In genomic region chr11:26901162-26901561, GRCh38 we compare ENCODE assay signal across 20 cellular contexts.
DNase-seq lines count a peak whose midpoint lies in the region; ATAC-seq and TF ChIP-seq lines count a peak whose summit lies in the region.
"Had no signal": no experiment of that assay in that cellular context is flagged by ENCODE, and none has a peak within 500 bp of the region (broad histone marks: within the 10 kb centered on the region; RNA-seq: fewer than 3 reads in every experiment).

No MANE protein-coding gene starts in this region.

- H3K9me3 ChIP-seq in uterus, result no peaks in the 10 kb centered on the region
- H3K9me3 ChIP-seq: gastrocnemius medialis, transverse colon had no signal

- H3K36me3 ChIP-seq in uterus, result no peaks in the 10 kb centered on the region
- H3K36me3 ChIP-seq: gastrocnemius medialis, transverse colon had no signal

- no peaks in the 10 kb centered on the region for H3K36me3 Mint-ChIP-seq in nephron (ENCODE audit: low read depth)
- no peaks in the 10 kb centered on the region for H3K36me3 Mint-ChIP-seq in activated CD8-positive, alpha-beta memory T cell treated with anti-CD3 and anti-CD28 coated beads, Interleukin-2, amount 10 ng/mL, durations not matched to agents 7 days and 5 days
- H3K36me3 Mint-ChIP-seq: stimulated activated memory B cell treated with anti-CD40 and anti-IgM and Interleukin-4, amounts not matched to agents 10 μg/mL and 1 μg/mL and 100 μg/mL, for 72 hours had no signal

- H3K4me1 Mint-ChIP-seq in nephron, result peaks cover 46% of the 10 kb centered on the region
- H3K4me1 Mint-ChIP-seq in activated CD8-positive, alpha-beta memory T cell treated with anti-CD3 and anti-CD28 coated beads, Interleukin-2, amount 10 ng/mL, durations not matched to agents 7 days and 5 days, result no peaks in the 10 kb centered on the region
- H3K4me1 Mint-ChIP-seq: activated CD4-positive, alpha-beta T cell treated with anti-CD3 and anti-CD28 coated beads, Interleukin-2, amount 10 ng/mL, durations not matched to agents 7 days and 5 days; stimulated activated memory B cell treated with anti-CD40 and anti-IgM and Interleukin-4, amounts not matched to agents 10 μg/mL and 1 μg/mL and 100 μg/mL, for 72 hours; T-helper 17 cell had no signal

- no peak for TF ChIP-seq POLR2A in uterus (IDR thresholded peaks at IDR 0.05)

- no peaks in the 10 kb centered on the region for H3K4me1 ChIP-seq in uterus
- H3K4me1 ChIP-seq: gastrocnemius medialis had no signal

- no peak overlapping the region for H3K4me3 Mint-ChIP-seq in nephron
- H3K4me3 Mint-ChIP-seq in activated CD8-positive, alpha-beta memory T cell treated with anti-CD3 and anti-CD28 coated beads, Interleukin-2, amount 10 ng/mL, durations not matched to agents 7 days and 5 days, result no peak overlapping the region
- H3K4me3 Mint-ChIP-seq: activated CD4-positive, alpha-beta T cell treated with anti-CD3 and anti-CD28 coated beads, Interleukin-2, amount 10 ng/mL, durations not matched to agents 7 days and 5 days; effector memory CD8-positive, alpha-beta T cell; stimulated activated memory B cell treated with anti-CD40 and anti-IgM and Interleukin-4, amounts not matched to agents 10 μg/mL and 1 μg/mL and 100 μg/mL, for 72 hours; T-helper 17 cell had no signal

- H3K9me3 Mint-ChIP-seq in nephron, result peaks cover 12% of the 10 kb centered on the region
- peaks cover 5% of the 10 kb centered on the region for H3K9me3 Mint-ChIP-seq in activated CD8-positive, alpha-beta memory T cell treated with anti-CD3 and anti-CD28 coated beads, Interleukin-2, amount 10 ng/mL, durations not matched to agents 7 days and 5 days (ENCODE audit: low read depth)

- TF ChIP-seq CTCF in nephron (IDR thresholded peaks at IDR 0.05; ENCODE audit: unreplicated experiment in 3 of 3) (no peak), uterus (IDR thresholded peaks at IDR 0.05) (no peak)

- peak overlapping the region; percentile 79 to 88 (median 88) for H3K27ac Mint-ChIP-seq in nephron
- no peak overlapping the region for H3K27ac Mint-ChIP-seq in activated CD8-positive, alpha-beta memory T cell treated with anti-CD3 and anti-CD28 coated beads, Interleukin-2, amount 10 ng/mL, durations not matched to agents 7 days and 5 days
- H3K27ac Mint-ChIP-seq: activated CD4-positive, alpha-beta T cell treated with anti-CD3 and anti-CD28 coated beads, Interleukin-2, amount 10 ng/mL, durations not matched to agents 7 days and 5 days; effector memory CD8-positive, alpha-beta T cell; stimulated activated memory B cell treated with anti-CD40 and anti-IgM and Interleukin-4, amounts not matched to agents 10 μg/mL and 1 μg/mL and 100 μg/mL, for 72 hours; T-helper 17 cell had no signal

- CTCF ChIA-PET in activated CD8-positive, alpha-beta memory T cell treated with anti-CD3 and anti-CD28 coated beads, Interleukin-2, amount 10 ng/mL, durations not matched to agents 7 days and 5 days (lab: Charles Lee), result no interaction called here

- H3K4me3 ChIP-seq in uterus, result no peak overlapping the region
- H3K4me3 ChIP-seq: gastrocnemius medialis, transverse colon had no signal

- H3K27me3 ChIP-seq in uterus, result no peaks in the 10 kb centered on the region
- H3K27me3 ChIP-seq: gastrocnemius medialis, transverse colon had no signal

- no peak for ATAC-seq in activated CD8-positive, alpha-beta memory T cell treated with anti-CD3 and anti-CD28 coated beads, Interleukin-2, amount 10 ng/mL, durations not matched to agents 7 days and 5 days
- no peak for ATAC-seq in HG02970 (IDR thresholded peaks at IDR 0.05; ENCODE audit: low FRiP score, unreplicated experiment)
- ATAC-seq: effector memory CD8-positive, alpha-beta T cell; gastrocnemius medialis; left colon; stimulated activated memory B cell treated with anti-CD40 and anti-IgM and Interleukin-4, amounts not matched to agents 10 μg/mL and 1 μg/mL and 100 μg/mL, for 72 hours; T-helper 17 cell had no signal

- intact Hi-C loops in uterus (cut with DNase I; ENCODE audit: low total_unique reads), result no loop called here

- DNase-seq in dedifferentiated amniotic fluid mesenchymal stem cell (ENCODE audit: extremely low spot score) (peak; percentile 56), uterus (peak; percentile 33 to 48), cortex of kidney (lab: John Stamatoyannopoulos, UW) (no peak)
- DNase-seq in activated CD8-positive, alpha-beta memory T cell treated with anti-CD3 and anti-CD28 coated beads, Interleukin-2, amount 10 ng/mL, durations not matched to agents 7 days and 5 days, result no peak
- DNase-seq: activated CD4-positive, alpha-beta T cell treated with anti-CD3 and anti-CD28 coated beads, Interleukin-2, amount 10 ng/mL, durations not matched to agents 7 days and 5 days; activated CD8-positive, alpha-beta memory T cell treated with anti-CD3 and anti-CD28 coated beads, Interleukin-2, amount 50 U/mL, for 48 hours; activated effector memory CD4-positive, alpha-beta T cell treated with Interleukin-2 at 50 U/mL for 16 hours; effector memory CD8-positive, alpha-beta T cell; gastrocnemius medialis; KG1; left colon; NCI-H1930; NCI-H510A; SHP77 treated with DMSO at 0.1 percent for 48 hours; T-helper 17 cell; transverse colon had no signal

- peak overlapping the region in 1 of 2 donors; percentile 53 for H3K27ac ChIP-seq in uterus
- H3K27ac ChIP-seq: gastrocnemius medialis had no signal

- no peaks in the 10 kb centered on the region for H3K27me3 Mint-ChIP-seq in nephron (ENCODE audit: low read depth)
- no peaks in the 10 kb centered on the region for H3K27me3 Mint-ChIP-seq in activated CD8-positive, alpha-beta memory T cell treated with anti-CD3 and anti-CD28 coated beads, Interleukin-2, amount 10 ng/mL, durations not matched to agents 7 days and 5 days
- H3K27me3 Mint-ChIP-seq: activated CD4-positive, alpha-beta T cell treated with anti-CD3 and anti-CD28 coated beads, Interleukin-2, amount 10 ng/mL, durations not matched to agents 7 days and 5 days; effector memory CD8-positive, alpha-beta T cell; stimulated activated memory B cell treated with anti-CD40 and anti-IgM and Interleukin-4, amounts not matched to agents 10 μg/mL and 1 μg/mL and 100 μg/mL, for 72 hours; T-helper 17 cell had no signal

TF ChIP-seq in PFSK-1, 5 proteins besides CTCF, POLR2A, EP300 and RAD21:
- TF ChIP-seq FOXP2 (optimal IDR thresholded peaks at IDR 0.05; ENCODE audit: borderline replicate concordance, extremely low read depth, extremely low read length, insufficient read depth), result no peak
- peak; percentile 43; the same call in 1 of the 2 replicates for TF ChIP-seq POLR2AphosphoS5 (IDR thresholded peaks at IDR 0.05; ENCODE audit: low read depth, low read length)
- TF ChIP-seq, protein P1, sequence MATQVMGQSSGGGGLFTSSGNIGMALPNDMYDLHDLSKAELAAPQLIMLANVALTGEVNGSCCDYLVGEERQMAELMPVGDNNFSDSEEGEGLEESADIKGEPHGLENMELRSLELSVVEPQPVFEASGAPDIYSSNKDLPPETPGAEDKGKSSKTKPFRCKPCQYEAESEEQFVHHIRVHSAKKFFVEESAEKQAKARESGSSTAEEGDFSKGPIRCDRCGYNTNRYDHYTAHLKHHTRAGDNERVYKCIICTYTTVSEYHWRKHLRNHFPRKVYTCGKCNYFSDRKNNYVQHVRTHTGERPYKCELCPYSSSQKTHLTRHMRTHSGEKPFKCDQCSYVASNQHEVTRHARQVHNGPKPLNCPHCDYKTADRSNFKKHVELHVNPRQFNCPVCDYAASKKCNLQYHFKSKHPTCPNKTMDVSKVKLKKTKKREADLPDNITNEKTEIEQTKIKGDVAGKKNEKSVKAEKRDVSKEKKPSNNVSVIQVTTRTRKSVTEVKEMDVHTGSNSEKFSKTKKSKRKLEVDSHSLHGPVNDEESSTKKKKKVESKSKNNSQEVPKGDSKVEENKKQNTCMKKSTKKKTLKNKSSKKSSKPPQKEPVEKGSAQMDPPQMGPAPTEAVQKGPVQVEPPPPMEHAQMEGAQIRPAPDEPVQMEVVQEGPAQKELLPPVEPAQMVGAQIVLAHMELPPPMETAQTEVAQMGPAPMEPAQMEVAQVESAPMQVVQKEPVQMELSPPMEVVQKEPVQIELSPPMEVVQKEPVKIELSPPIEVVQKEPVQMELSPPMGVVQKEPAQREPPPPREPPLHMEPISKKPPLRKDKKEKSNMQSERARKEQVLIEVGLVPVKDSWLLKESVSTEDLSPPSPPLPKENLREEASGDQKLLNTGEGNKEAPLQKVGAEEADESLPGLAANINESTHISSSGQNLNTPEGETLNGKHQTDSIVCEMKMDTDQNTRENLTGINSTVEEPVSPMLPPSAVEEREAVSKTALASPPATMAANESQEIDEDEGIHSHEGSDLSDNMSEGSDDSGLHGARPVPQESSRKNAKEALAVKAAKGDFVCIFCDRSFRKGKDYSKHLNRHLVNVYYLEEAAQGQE (IDR thresholded peaks at IDR 0.05; ENCODE audit: insufficient read depth in 1 of 2, low read depth in 2 of 2, low read length in 2 of 2), result 0 out of 4 replicates have a peak, but pooled peaks of 1 of the 2 experiments have one; percentile 32
- no peak for TF ChIP-seq SIN3A (IDR thresholded peaks at IDR 0.05; ENCODE audit: borderline replicate concordance, insufficient read depth, low read length)
- no peak for TF ChIP-seq TAF1 (IDR thresholded peaks at IDR 0.05; ENCODE audit: borderline replicate concordance, insufficient read depth, low read length)

Comparison
In these comparisons a context has a peak if more than half of its experiments do, and no peak if none do; other contexts are left out.
1. DNase-seq: peak in dedifferentiated amniotic fluid mesenchymal stem cell (single experiment) and uterus (2 of 2); none in cortex of kidney (single experiment) and activated CD8-positive, alpha-beta memory T cell treated with anti-CD3 and anti-CD28 coated beads, Interleukin-2, amount 10 ng/mL, durations not matched to agents 7 days and 5 days (single experiment).